Comparison of ENCODE assay signal across 1 cellular context in genomic region chr6:24774696-24775519, GRCh38.
TF ChIP-seq lines count a peak whose summit lies in the region.

GMNN (plus strand) TSS chr6:24774937; CDS start chr6:24777247, 2,310 bp downstream.

TF ChIP-seq in K562, 482 proteins besides CTCF, POLR2A, EP300 and RAD21 (continued from another document and continues in another):
- peak; percentile 96 for TF ChIP-seq ARID4B (CRISPR knock-in tag; IDR thresholded peaks at IDR 0.05)
- TF ChIP-seq IRF1 (CRISPR knock-in tag; IDR thresholded peaks at IDR 0.05; ENCODE audit: borderline replicate concordance), result no peak
- TF ChIP-seq MYC (IDR thresholded peaks at IDR 0.05; ENCODE audit: low read depth, low read length), result peak; percentile 87
- TF ChIP-seq MYC (CRISPR knock-in tag; IDR thresholded peaks at IDR 0.05; ENCODE audit: borderline replicate concordance, low read depth), result peak; percentile 89; the same call in 1 of the 2 replicates
- no peak for TF ChIP-seq TEAD2 (tag; IDR thresholded peaks at IDR 0.05)
- TF ChIP-seq ZNF311 (CRISPR knock-in tag; IDR thresholded peaks at IDR 0.05), result no peak
- TF ChIP-seq KAT8 (IDR thresholded peaks at IDR 0.05; ENCODE audit: low read depth), result no peak
- no peak for TF ChIP-seq SRSF7 (optimal IDR thresholded peaks at IDR 0.05; ENCODE audit: low read depth, low read length)
- TF ChIP-seq CCNT2 (IDR thresholded peaks at IDR 0.05; ENCODE audit: borderline replicate concordance, extremely low read depth, insufficient read length, low read depth, low read length), result peak; percentile 67
- no peak for TF ChIP-seq RFX5 (IDR thresholded peaks at IDR 0.05; ENCODE audit: low read depth, low read length)
- TF ChIP-seq NCOA1 (IDR thresholded peaks at IDR 0.05; ENCODE audit: low read depth), result peak; percentile 71; the same call in 1 of the 2 replicates
- no peak for TF ChIP-seq PHF20 (IDR thresholded peaks at IDR 0.05; ENCODE audit: partially characterized antibody)
- TF ChIP-seq MCM7 (IDR thresholded peaks at IDR 0.05), result no peak
- TF ChIP-seq KDM2B (CRISPR knock-in tag; IDR thresholded peaks at IDR 0.05), result peak; percentile 64; the same call in 1 of the 2 replicates
- TF ChIP-seq E4F1 (CRISPR knock-in tag; IDR thresholded peaks at IDR 0.05; ENCODE audit: borderline replicate concordance), result no peak
- TF ChIP-seq MIER1 (IDR thresholded peaks at IDR 0.05; ENCODE audit: low read depth), result 0 out of 2 replicates have a peak, but pooled peaks have one; percentile 3
- no peak for TF ChIP-seq MED1 (CRISPR knock-in tag; IDR thresholded peaks at IDR 0.05; ENCODE audit: borderline replicate concordance)
- peak; percentile 83 for TF ChIP-seq TBP (optimal IDR thresholded peaks at IDR 0.05; ENCODE audit: low read depth, low read length)
- TF ChIP-seq ZNF695 (CRISPR knock-in tag; IDR thresholded peaks at IDR 0.05), result 0 out of 2 replicates have a peak, but pooled peaks have one; percentile 48
- TF ChIP-seq IFI16 (CRISPR knock-in tag; IDR thresholded peaks at IDR 0.05), result no peak
- TF ChIP-seq TEAD4 (IDR thresholded peaks at IDR 0.05; ENCODE audit: low read length), result peak; percentile 10; the same call in 1 of the 2 replicates
- no peak for TF ChIP-seq TEAD4 (CRISPR knock-in tag; IDR thresholded peaks at IDR 0.05; ENCODE audit: borderline replicate concordance)
- peak; percentile 41; the same call in 1 of the 2 replicates for TF ChIP-seq ZBTB12 (CRISPR knock-in tag; IDR thresholded peaks at IDR 0.05)
- TF ChIP-seq RHOXF2B (CRISPR knock-in tag; conservative IDR thresholded peaks at IDR 0.05), result no peak
- no peak for TF ChIP-seq ZBTB26 (CRISPR knock-in tag; IDR thresholded peaks at IDR 0.05)
- TF ChIP-seq SP2 (IDR thresholded peaks at IDR 0.05; ENCODE audit: extremely low read depth, low read depth, low read length, poor library complexity, severe bottlenecking), result peak; percentile 62
- TF ChIP-seq CLOCK (CRISPR knock-in tag; IDR thresholded peaks at IDR 0.05; ENCODE audit: borderline replicate concordance), result no peak
- TF ChIP-seq MCM5 (IDR thresholded peaks at IDR 0.05; ENCODE audit: low read depth), result no peak
- peak; percentile 99 for TF ChIP-seq TOE1 (IDR thresholded peaks at IDR 0.05; ENCODE audit: borderline replicate concordance)
- 0 out of 2 replicates have a peak, but pooled peaks have one; percentile 95 for TF ChIP-seq TOE1 (CRISPR knock-in tag; IDR thresholded peaks at IDR 0.05; ENCODE audit: borderline replicate concordance, low read depth)
- no peak for TF ChIP-seq GTF3C2 (IDR thresholded peaks at IDR 0.05; ENCODE audit: borderline replicate concordance, extremely low read depth, insufficient read length)
- TF ChIP-seq EP400 (IDR thresholded peaks at IDR 0.05), result peak; percentile 99
- TF ChIP-seq NR2F6 (CRISPR knock-in tag; IDR thresholded peaks at IDR 0.05), result peak; percentile 74; the same call in 1 of the 2 replicates
- no peak for TF ChIP-seq ZBTB43 (CRISPR knock-in tag; IDR thresholded peaks at IDR 0.05)
- no peak for TF ChIP-seq POLR3A (IDR thresholded peaks at IDR 0.05; ENCODE audit: borderline replicate concordance, extremely low read depth, insufficient read depth, insufficient read length)
- TF ChIP-seq SAFB (IDR thresholded peaks at IDR 0.05; ENCODE audit: borderline replicate concordance, low read depth, low read length), result no peak
- TF ChIP-seq NFXL1 (CRISPR knock-in tag; IDR thresholded peaks at IDR 0.05), result no peak
- no peak for TF ChIP-seq ZNF586 (CRISPR knock-in tag; conservative IDR thresholded peaks at IDR 0.05)
- 0 out of 2 replicates have a peak, but pooled peaks have one; percentile 67 for TF ChIP-seq SRSF1 (IDR thresholded peaks at IDR 0.05; ENCODE audit: low read depth, low read length)
- TF ChIP-seq IRF2 (CRISPR knock-in tag; IDR thresholded peaks at IDR 0.05), result no peak
- TF ChIP-seq SNAPC5 (CRISPR knock-in tag; IDR thresholded peaks at IDR 0.05), result no peak
- no peak for TF ChIP-seq SMAD2 (IDR thresholded peaks at IDR 0.05; ENCODE audit: low read depth, low read length)
- no peak for TF ChIP-seq GTF2B (IDR thresholded peaks at IDR 0.05; ENCODE audit: extremely low read depth, insufficient read length)
- TF ChIP-seq IRF9 (tag; IDR thresholded peaks at IDR 0.05), result no peak
- peak; percentile 24; the same call in 1 of the 2 replicates for TF ChIP-seq NBN (IDR thresholded peaks at IDR 0.05; ENCODE audit: low read depth)
